ENCODE assay signal across 2 cellular contexts in the genomic region with DNA sequence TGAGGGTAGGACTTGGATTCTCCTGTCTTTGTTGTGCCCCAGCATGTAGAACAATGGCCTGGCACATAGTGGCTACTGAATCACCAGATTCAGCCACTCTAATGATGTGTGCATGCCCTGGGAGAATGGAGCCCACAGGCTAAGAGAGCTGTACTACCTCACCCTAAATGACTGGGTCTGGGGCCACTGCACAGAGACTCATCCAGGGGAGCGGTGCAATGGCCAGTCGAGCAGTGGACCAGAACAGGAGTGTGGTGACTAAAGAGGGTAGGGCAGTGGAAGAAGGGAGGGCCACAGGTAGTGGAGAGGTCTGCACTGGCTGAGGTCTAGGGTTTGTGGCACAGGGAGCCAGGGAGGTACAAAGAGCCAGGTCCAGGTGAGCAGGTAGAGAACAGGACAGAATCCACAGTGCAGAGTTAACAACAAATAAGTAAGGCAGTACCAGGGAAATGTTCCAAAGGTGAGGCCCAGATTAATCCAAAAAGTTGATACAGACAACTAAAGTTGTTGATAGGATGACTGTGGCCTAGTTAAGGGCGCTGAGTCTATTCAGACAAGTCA.
TF ChIP-seq lines count a peak whose summit lies in the region.

No MANE protein-coding gene starts in this region.

TF ChIP-seq in GM23338, 12 proteins besides CTCF, POLR2A, EP300 and RAD21 (continued from another document and continues in another):
- TF ChIP-seq ZNF114 (CRISPR knock-in tag; IDR thresholded peaks at IDR 0.05) (no peak), STAT1 (IDR thresholded peaks at IDR 0.05; ENCODE audit: unreplicated experiment) (no peak), EZH2phosphoT487 (IDR thresholded peaks at IDR 0.05; ENCODE audit: unreplicated experiment) (no peak), NANOG (IDR thresholded peaks at IDR 0.05; ENCODE audit: borderline replicate concordance) (no peak), CREB1 (CRISPR knock-in tag; IDR thresholded peaks at IDR 0.05; ENCODE audit: low read depth) (no peak), ZNF331 (CRISPR knock-in tag; IDR thresholded peaks at IDR 0.05; ENCODE audit: low read depth) (no peak)
- TF ChIP-seq, protein P1, sequence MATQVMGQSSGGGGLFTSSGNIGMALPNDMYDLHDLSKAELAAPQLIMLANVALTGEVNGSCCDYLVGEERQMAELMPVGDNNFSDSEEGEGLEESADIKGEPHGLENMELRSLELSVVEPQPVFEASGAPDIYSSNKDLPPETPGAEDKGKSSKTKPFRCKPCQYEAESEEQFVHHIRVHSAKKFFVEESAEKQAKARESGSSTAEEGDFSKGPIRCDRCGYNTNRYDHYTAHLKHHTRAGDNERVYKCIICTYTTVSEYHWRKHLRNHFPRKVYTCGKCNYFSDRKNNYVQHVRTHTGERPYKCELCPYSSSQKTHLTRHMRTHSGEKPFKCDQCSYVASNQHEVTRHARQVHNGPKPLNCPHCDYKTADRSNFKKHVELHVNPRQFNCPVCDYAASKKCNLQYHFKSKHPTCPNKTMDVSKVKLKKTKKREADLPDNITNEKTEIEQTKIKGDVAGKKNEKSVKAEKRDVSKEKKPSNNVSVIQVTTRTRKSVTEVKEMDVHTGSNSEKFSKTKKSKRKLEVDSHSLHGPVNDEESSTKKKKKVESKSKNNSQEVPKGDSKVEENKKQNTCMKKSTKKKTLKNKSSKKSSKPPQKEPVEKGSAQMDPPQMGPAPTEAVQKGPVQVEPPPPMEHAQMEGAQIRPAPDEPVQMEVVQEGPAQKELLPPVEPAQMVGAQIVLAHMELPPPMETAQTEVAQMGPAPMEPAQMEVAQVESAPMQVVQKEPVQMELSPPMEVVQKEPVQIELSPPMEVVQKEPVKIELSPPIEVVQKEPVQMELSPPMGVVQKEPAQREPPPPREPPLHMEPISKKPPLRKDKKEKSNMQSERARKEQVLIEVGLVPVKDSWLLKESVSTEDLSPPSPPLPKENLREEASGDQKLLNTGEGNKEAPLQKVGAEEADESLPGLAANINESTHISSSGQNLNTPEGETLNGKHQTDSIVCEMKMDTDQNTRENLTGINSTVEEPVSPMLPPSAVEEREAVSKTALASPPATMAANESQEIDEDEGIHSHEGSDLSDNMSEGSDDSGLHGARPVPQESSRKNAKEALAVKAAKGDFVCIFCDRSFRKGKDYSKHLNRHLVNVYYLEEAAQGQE (IDR thresholded peaks at IDR 0.05; ENCODE audit: unreplicated experiment) = no peak
- TF ChIP-seq, protein P2, sequence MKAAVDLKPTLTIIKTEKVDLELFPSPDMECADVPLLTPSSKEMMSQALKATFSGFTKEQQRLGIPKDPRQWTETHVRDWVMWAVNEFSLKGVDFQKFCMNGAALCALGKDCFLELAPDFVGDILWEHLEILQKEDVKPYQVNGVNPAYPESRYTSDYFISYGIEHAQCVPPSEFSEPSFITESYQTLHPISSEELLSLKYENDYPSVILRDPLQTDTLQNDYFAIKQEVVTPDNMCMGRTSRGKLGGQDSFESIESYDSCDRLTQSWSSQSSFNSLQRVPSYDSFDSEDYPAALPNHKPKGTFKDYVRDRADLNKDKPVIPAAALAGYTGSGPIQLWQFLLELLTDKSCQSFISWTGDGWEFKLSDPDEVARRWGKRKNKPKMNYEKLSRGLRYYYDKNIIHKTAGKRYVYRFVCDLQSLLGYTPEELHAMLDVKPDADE (IDR thresholded peaks at IDR 0.05) = no peak
- TF ChIP-seq, protein P3, sequence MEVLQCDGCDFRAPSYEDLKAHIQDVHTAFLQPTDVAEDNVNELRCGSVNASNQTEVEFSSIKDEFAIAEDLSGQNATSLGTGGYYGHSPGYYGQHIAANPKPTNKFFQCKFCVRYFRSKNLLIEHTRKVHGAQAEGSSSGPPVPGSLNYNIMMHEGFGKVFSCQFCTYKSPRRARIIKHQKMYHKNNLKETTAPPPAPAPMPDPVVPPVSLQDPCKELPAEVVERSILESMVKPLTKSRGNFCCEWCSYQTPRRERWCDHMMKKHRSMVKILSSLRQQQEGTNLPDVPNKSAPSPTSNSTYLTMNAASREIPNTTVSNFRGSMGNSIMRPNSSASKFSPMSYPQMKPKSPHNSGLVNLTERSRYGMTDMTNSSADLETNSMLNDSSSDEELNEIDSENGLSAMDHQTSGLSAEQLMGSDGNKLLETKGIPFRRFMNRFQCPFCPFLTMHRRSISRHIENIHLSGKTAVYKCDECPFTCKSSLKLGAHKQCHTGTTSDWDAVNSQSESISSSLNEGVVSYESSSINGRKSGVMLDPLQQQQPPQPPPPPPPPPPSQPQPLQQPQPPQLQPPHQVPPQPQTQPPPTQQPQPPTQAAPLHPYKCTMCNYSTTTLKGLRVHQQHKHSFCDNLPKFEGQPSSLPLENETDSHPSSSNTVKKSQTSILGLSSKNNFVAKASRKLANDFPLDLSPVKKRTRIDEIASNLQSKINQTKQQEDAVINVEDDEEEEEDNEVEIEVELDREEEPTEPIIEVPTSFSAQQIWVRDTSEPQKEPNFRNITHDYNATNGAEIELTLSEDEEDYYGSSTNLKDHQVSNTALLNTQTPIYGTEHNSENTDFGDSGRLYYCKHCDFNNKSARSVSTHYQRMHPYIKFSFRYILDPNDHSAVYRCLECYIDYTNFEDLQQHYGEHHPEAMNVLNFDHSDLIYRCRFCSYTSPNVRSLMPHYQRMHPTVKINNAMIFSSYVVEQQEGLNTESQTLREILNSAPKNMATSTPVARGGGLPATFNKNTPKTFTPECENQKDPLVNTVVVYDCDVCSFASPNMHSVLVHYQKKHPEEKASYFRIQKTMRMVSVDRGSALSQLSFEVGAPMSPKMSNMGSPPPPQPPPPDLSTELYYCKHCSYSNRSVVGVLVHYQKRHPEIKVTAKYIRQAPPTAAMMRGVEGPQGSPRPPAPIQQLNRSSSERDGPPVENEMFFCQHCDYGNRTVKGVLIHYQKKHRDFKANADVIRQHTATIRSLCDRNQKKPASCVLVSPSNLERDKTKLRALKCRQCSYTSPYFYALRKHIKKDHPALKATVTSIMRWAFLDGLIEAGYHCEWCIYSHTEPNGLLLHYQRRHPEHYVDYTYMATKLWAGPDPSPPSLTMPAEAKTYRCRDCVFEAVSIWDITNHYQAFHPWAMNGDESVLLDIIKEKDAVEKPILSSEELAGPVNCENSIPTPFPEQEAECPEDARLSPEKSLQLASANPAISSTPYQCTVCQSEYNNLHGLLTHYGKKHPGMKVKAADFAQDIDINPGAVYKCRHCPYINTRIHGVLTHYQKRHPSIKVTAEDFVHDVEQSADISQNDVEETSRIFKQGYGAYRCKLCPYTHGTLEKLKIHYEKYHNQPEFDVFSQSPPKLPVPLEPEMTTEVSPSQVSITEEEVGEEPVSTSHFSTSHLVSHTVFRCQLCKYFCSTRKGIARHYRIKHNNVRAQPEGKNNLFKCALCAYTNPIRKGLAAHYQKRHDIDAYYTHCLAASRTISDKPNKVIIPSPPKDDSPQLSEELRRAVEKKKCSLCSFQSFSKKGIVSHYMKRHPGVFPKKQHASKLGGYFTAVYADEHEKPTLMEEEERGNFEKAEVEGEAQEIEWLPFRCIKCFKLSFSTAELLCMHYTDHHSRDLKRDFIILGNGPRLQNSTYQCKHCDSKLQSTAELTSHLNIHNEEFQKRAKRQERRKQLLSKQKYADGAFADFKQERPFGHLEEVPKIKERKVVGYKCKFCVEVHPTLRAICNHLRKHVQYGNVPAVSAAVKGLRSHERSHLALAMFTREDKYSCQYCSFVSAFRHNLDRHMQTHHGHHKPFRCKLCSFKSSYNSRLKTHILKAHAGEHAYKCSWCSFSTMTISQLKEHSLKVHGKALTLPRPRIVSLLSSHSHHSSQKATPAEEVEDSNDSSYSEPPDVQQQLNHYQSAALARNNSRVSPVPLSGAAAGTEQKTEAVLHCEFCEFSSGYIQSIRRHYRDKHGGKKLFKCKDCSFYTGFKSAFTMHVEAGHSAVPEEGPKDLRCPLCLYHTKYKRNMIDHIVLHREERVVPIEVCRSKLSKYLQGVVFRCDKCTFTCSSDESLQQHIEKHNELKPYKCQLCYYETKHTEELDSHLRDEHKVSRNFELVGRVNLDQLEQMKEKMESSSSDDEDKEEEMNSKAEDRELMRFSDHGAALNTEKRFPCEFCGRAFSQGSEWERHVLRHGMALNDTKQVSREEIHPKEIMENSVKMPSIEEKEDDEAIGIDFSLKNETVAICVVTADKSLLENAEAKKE (CRISPR knock-in tag; IDR thresholded peaks at IDR 0.05) = no peak

TF ChIP-seq in H1, 55 proteins besides CTCF, POLR2A, EP300 and RAD21:
- TF ChIP-seq, protein P4, sequence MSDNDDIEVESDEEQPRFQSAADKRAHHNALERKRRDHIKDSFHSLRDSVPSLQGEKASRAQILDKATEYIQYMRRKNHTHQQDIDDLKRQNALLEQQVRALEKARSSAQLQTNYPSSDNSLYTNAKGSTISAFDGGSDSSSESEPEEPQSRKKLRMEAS (IDR thresholded peaks at IDR 0.05) = no peak
- TF ChIP-seq SRF (IDR thresholded peaks at IDR 0.05; ENCODE audit: low read depth, low read length) (no peak), YY1 (IDR thresholded peaks at IDR 0.05; ENCODE audit: low read depth, low read length) (no peak), FOSL1 (IDR thresholded peaks at IDR 0.05; ENCODE audit: insufficient read depth, low read depth, low read length) (no peak), SIRT6 (IDR thresholded peaks at IDR 0.05; ENCODE audit: low read length) (no peak), SIX5 (IDR thresholded peaks at IDR 0.05; ENCODE audit: low read depth, low read length) (no peak), PHF8 (conservative IDR thresholded peaks at IDR 0.05; ENCODE audit: low read depth, low read length) (no peak)
- TF ChIP-seq, protein P5, sequence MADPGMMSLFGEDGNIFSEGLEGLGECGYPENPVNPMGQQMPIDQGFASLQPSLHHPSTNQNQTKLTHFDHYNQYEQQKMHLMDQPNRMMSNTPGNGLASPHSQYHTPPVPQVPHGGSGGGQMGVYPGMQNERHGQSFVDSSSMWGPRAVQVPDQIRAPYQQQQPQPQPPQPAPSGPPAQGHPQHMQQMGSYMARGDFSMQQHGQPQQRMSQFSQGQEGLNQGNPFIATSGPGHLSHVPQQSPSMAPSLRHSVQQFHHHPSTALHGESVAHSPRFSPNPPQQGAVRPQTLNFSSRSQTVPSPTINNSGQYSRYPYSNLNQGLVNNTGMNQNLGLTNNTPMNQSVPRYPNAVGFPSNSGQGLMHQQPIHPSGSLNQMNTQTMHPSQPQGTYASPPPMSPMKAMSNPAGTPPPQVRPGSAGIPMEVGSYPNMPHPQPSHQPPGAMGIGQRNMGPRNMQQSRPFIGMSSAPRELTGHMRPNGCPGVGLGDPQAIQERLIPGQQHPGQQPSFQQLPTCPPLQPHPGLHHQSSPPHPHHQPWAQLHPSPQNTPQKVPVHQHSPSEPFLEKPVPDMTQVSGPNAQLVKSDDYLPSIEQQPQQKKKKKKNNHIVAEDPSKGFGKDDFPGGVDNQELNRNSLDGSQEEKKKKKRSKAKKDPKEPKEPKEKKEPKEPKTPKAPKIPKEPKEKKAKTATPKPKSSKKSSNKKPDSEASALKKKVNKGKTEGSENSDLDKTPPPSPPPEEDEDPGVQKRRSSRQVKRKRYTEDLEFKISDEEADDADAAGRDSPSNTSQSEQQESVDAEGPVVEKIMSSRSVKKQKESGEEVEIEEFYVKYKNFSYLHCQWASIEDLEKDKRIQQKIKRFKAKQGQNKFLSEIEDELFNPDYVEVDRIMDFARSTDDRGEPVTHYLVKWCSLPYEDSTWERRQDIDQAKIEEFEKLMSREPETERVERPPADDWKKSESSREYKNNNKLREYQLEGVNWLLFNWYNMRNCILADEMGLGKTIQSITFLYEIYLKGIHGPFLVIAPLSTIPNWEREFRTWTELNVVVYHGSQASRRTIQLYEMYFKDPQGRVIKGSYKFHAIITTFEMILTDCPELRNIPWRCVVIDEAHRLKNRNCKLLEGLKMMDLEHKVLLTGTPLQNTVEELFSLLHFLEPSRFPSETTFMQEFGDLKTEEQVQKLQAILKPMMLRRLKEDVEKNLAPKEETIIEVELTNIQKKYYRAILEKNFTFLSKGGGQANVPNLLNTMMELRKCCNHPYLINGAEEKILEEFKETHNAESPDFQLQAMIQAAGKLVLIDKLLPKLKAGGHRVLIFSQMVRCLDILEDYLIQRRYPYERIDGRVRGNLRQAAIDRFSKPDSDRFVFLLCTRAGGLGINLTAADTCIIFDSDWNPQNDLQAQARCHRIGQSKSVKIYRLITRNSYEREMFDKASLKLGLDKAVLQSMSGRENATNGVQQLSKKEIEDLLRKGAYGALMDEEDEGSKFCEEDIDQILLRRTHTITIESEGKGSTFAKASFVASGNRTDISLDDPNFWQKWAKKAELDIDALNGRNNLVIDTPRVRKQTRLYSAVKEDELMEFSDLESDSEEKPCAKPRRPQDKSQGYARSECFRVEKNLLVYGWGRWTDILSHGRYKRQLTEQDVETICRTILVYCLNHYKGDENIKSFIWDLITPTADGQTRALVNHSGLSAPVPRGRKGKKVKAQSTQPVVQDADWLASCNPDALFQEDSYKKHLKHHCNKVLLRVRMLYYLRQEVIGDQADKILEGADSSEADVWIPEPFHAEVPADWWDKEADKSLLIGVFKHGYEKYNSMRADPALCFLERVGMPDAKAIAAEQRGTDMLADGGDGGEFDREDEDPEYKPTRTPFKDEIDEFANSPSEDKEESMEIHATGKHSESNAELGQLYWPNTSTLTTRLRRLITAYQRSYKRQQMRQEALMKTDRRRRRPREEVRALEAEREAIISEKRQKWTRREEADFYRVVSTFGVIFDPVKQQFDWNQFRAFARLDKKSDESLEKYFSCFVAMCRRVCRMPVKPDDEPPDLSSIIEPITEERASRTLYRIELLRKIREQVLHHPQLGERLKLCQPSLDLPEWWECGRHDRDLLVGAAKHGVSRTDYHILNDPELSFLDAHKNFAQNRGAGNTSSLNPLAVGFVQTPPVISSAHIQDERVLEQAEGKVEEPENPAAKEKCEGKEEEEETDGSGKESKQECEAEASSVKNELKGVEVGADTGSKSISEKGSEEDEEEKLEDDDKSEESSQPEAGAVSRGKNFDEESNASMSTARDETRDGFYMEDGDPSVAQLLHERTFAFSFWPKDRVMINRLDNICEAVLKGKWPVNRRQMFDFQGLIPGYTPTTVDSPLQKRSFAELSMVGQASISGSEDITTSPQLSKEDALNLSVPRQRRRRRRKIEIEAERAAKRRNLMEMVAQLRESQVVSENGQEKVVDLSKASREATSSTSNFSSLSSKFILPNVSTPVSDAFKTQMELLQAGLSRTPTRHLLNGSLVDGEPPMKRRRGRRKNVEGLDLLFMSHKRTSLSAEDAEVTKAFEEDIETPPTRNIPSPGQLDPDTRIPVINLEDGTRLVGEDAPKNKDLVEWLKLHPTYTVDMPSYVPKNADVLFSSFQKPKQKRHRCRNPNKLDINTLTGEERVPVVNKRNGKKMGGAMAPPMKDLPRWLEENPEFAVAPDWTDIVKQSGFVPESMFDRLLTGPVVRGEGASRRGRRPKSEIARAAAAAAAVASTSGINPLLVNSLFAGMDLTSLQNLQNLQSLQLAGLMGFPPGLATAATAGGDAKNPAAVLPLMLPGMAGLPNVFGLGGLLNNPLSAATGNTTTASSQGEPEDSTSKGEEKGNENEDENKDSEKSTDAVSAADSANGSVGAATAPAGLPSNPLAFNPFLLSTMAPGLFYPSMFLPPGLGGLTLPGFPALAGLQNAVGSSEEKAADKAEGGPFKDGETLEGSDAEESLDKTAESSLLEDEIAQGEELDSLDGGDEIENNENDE (IDR thresholded peaks at IDR 0.05; ENCODE audit: insufficient replicate concordance, low read length) = no peak
- TF ChIP-seq, protein P6, sequence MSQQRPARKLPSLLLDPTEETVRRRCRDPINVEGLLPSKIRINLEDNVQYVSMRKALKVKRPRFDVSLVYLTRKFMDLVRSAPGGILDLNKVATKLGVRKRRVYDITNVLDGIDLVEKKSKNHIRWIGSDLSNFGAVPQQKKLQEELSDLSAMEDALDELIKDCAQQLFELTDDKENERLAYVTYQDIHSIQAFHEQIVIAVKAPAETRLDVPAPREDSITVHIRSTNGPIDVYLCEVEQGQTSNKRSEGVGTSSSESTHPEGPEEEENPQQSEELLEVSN (IDR thresholded peaks at IDR 0.05) = no peak
TF ChIP-seq in H1: peak in this region for 0.
